Comparison of ENCODE assay signal across 8 cellular contexts in genomic region chr17:58691701-58692238, GRCh38. TPM values are rescaled to one million over a fixed set of nuclear protein-coding genes. Genes with fewer than 3 reads are reported as not detected.
DNase-seq lines count a peak whose midpoint lies in the region; ATAC-seq, FAIRE-seq and TF ChIP-seq lines count a peak whose summit lies in the region.

Gene TEX14, minus strand, starts transcription at chr17:58692045. Its CDS starts 40,044 bp downstream, at chr17:58652001.

- H3K36me3 ChIP-seq in GM12878 (ENCODE audit: control insufficient read depth in 2 of 2, insufficient read depth in 2 of 2, low read length in 1 of 2) (no peaks in the 10 kb centered on the region; a peak in 1 of 4 replicates), uterus (no peaks in the 10 kb centered on the region)

- H3K4me1 ChIP-seq in GM12878 (ENCODE audit: control insufficient read depth, insufficient read depth, low read length), result no peaks in the 10 kb centered on the region; the same call in none of the 2 replicates
- H3K4me1 ChIP-seq in uterus, result no peaks in the 10 kb centered on the region

- POLR2A ChIA-PET in GM12878 (lab: Charles Lee), result interaction anchor here (0.5 to 2.5 kb wide), 6 partner anchors 11 to 248 kb away, joined by 3 to 24 read pairs (median 4); no protein-coding TSS in a partner anchor

- 90% methylated on average over 16 of the region's 19 CpGs for WGBS in GM12878 (ENCODE audit: insufficient coverage, insufficient replicate concordance, low lambda C conversion rate, missing lambda C conversion rate)

- no peak for TF ChIP-seq RAD21 in GM12878 (IDR thresholded peaks at IDR 0.05; ENCODE audit: insufficient read depth, low read depth, low read length)

- H3K4me2 ChIP-seq in GM12878 (ENCODE audit: control insufficient read depth, insufficient read depth), result peak within 1 kb of the TSS; percentile 77

- peaks cover 38% of the 10 kb centered on the region for H3K79me2 ChIP-seq in GM12878 (ENCODE audit: control insufficient read depth, insufficient read depth, low read length)

- no TSS peak for BruUV-seq in GM12878 (replicated peaks; lab: Mats Ljungman, UMichigan)

- FAIRE-seq in GM12878 (lab: Jason Lieb, UNC), result no peak

- peak within 1 kb of the TSS; percentile 94 for H2AFZ ChIP-seq in GM12878 (ENCODE audit: control insufficient read depth, low read depth, low read length)

- no peak for ATAC-seq in GM12878
- ATAC-seq in memory B cell (ENCODE audit: low read depth), result no peak
- ATAC-seq in GM19395 (IDR thresholded peaks at IDR 0.05; ENCODE audit: unreplicated experiment), result no peak
- ATAC-seq in GM21723 (IDR thresholded peaks at IDR 0.05; ENCODE audit: unreplicated experiment), result no peak

- H3K27ac Mint-ChIP-seq in activated naive CD4-positive, alpha-beta T cell treated with anti-CD3 and anti-CD28 coated beads, Interleukin-2, amount 50 U/mL, for 24 hours, result peak within 1 kb of the TSS; percentile 90
- H3K27ac Mint-ChIP-seq in memory B cell, result peak within 1 kb of the TSS; percentile 94

- H3K27me3 Mint-ChIP-seq in activated naive CD4-positive, alpha-beta T cell treated with anti-CD3 and anti-CD28 coated beads, Interleukin-2, amount 50 U/mL, for 24 hours, result no peaks in the 10 kb centered on the region
- H3K27me3 Mint-ChIP-seq in memory B cell, result no peaks in the 10 kb centered on the region

- H3K9me3 Mint-ChIP-seq in activated naive CD4-positive, alpha-beta T cell treated with anti-CD3 and anti-CD28 coated beads, Interleukin-2, amount 50 U/mL, for 24 hours, result no peaks in the 10 kb centered on the region
- H3K9me3 Mint-ChIP-seq in memory B cell, result no peaks in the 10 kb centered on the region

- H3K4me3 Mint-ChIP-seq in activated naive CD4-positive, alpha-beta T cell treated with anti-CD3 and anti-CD28 coated beads, Interleukin-2, amount 50 U/mL, for 24 hours, result peak within 1 kb of the TSS; percentile 95
- peak within 1 kb of the TSS; percentile 94 for H3K4me3 Mint-ChIP-seq in memory B cell

- peaks cover 5% of the 10 kb centered on the region for H3K36me3 Mint-ChIP-seq in activated naive CD4-positive, alpha-beta T cell treated with anti-CD3 and anti-CD28 coated beads, Interleukin-2, amount 50 U/mL, for 24 hours
- H3K36me3 Mint-ChIP-seq in memory B cell, result peaks cover 8% of the 10 kb centered on the region

- no peak for TF ChIP-seq EP300 in GM12878 (IDR thresholded peaks at IDR 0.05; ENCODE audit: borderline replicate concordance in 1 of 2, control insufficient read depth in 1 of 2, low read depth in 2 of 2, low read length in 2 of 2)

- in situ Hi-C loops in GM12878 (cut with MboI), result no loop called here

- H3K4me1 Mint-ChIP-seq in activated naive CD4-positive, alpha-beta T cell treated with anti-CD3 and anti-CD28 coated beads, Interleukin-2, amount 50 U/mL, for 24 hours, result peaks cover 24% of the 10 kb centered on the region
- peaks cover 17% of the 10 kb centered on the region for H3K4me1 Mint-ChIP-seq in memory B cell

- H3K9me3 ChIP-seq in GM12878 (replicated peaks; ENCODE audit: control insufficient read depth, insufficient read depth, low read length), result no peaks in the 10 kb centered on the region; the same call in 2 of the 3 replicates
- no peaks in the 10 kb centered on the region for H3K9me3 ChIP-seq in uterus

- RAD21 ChIA-PET in GM12878 (lab: Charles Lee; ENCODE audit: unreplicated experiment), result interaction anchor here (1.1 to 2.7 kb wide), 3 partner anchors 10 to 19 kb away, joined by 3 to 13 read pairs (median 6); no protein-coding TSS in a partner anchor

- CTCF ChIA-PET in GM12878 (lab: Yijun Ruan, JAX), result interaction anchor here (1.8 to 2.0 kb wide), 2 partner anchors 19 to 173 kb away, joined by 7 to 8 read pairs; no protein-coding TSS in a partner anchor

- H3K27ac ChIP-seq in GM12878 (ENCODE audit: control insufficient read depth, insufficient read depth), result peak within 1 kb of the TSS; percentile 96
- H3K27ac ChIP-seq in uterus, result peak within 1 kb of the TSS; percentile 77 to 84

- TF ChIP-seq POLR2A in GM12878 (IDR thresholded peaks at IDR 0.05; ENCODE audit: low read depth, low read length) (no peak), uterus (IDR thresholded peaks at IDR 0.05) (no peak)

- SMC1A ChIA-PET in GM12878 (lab: Charles Lee; ENCODE audit: uncharacterized antibody, unreplicated experiment), result interaction anchor here (0.7 to 3.2 kb wide), 5 partner anchors 12 to 107 kb away, joined by 3 to 17 read pairs (median 4); no protein-coding TSS in a partner anchor

- no peak for TF ChIP-seq CTCF in GM12878 (IDR thresholded peaks at IDR 0.05 in 2 of 3, conservative IDR thresholded peaks at IDR 0.05 in 1 of 3; ENCODE audit: control insufficient read depth in 2 of 3, extremely low read depth in 1 of 3, insufficient read depth in 1 of 3, low read depth in 3 of 3, low read length in 3 of 3)
- no peak for TF ChIP-seq CTCF in uterus (IDR thresholded peaks at IDR 0.05)

- DNase-seq in activated naive CD4-positive, alpha-beta T cell (lab: John Stamatoyannopoulos, UW), result no peak
- DNase-seq in GM12878 (ENCODE audit: low read depth, low spot score) (no peak), memory B cell (ENCODE audit: low spot score in 2 of 2) (no peak), uterus (peak; percentile 14 to 16), NCI-H82 (lab: John Stamatoyannopoulos, UW) (no peak)

- intact Hi-C loops in GM12878 (cut with micrococcal nuclease; ENCODE audit: unreplicated experiment) (no loop called here), uterus (cut with DNase I; ENCODE audit: low total_unique reads) (loop anchor here (10.0 kb wide), 1 partner anchor 167 kb away; no protein-coding TSS in a partner anchor)

- H3K9ac ChIP-seq in GM12878 (ENCODE audit: control insufficient read depth, insufficient read depth, low read length), result peak within 1 kb of the TSS; percentile 87

- H4K20me1 ChIP-seq in GM12878 (ENCODE audit: control insufficient read depth, insufficient read depth), result no peaks in the 10 kb centered on the region

- H3K4me3 ChIP-seq in GM12878 (peak within 1 kb of the TSS; percentile 66), uterus (peak within 1 kb of the TSS; percentile 57 to 66)

- H3K27me3 ChIP-seq in GM12878 (replicated peaks in 1 of 2; ENCODE audit: control insufficient read depth in 2 of 2, insufficient read depth in 2 of 2, low read length in 1 of 2) (no peaks in the 10 kb centered on the region), uterus (no peaks in the 10 kb centered on the region)

TF ChIP-seq in GM12878, 131 proteins besides CTCF, POLR2A, EP300 and RAD21 (continues in another document):
- TF ChIP-seq HCFC1 (IDR thresholded peaks at IDR 0.05; ENCODE audit: low read length) (no peak), SUZ12 (IDR thresholded peaks at IDR 0.05; ENCODE audit: unreplicated experiment) (no peak), MEF2A (IDR thresholded peaks at IDR 0.05; ENCODE audit: insufficient read depth, low read depth, low read length) (no peak), ZBTB33 (IDR thresholded peaks at IDR 0.05) (no peak), ELK1 (IDR thresholded peaks at IDR 0.05; ENCODE audit: low read depth, low read length) (no peak), IRF3 (IDR thresholded peaks at IDR 0.05) (no peak)

RNA-seq across cellular contexts. Expression of gene TEX14, which starts in this region (rescaled TPM):
- total RNA-seq in GM12878 (2013; cell fraction: nucleolus; rRNA removed), result 1.1 and 1.2 TPM in 2 replicates
- total RNA-seq in GM12878 (2014; rRNA removed) (0.60 and 1.3 TPM in 2 replicates), GM12878 (2014; rRNA removed; fragmentation: Illumina TruSeq; extraction: Trizol) (0.60 and 0.85 TPM in 2 replicates), GM12878 (2021) (0.37 and 0.46 TPM in 2 replicates), uterus (under 1 TPM in 3 of 4 donors, not detected in 1; 0.28 to 0.55 (median 0.29) TPM)
- polyA plus RNA-seq in GM12878 (2011; ENCODE audit: low read depth), result 0.43 TPM
- polyA plus RNA-seq in GM12878 (2011; rRNA removed) (0.26 and 0.29 TPM in 2 replicates), GM12878 (2014; fragmentation: Illumina TruSeq; extraction: Trizol) (1.2 and 1.8 TPM in 2 replicates), GM12878 (2014; fragmentation: Nextera tagmentation; extraction: Ambion mirVana) (under 1 TPM; 0.53 to 0.79 TPM), GM12878 (2014; rRNA removed) (0.81 and 1.2 TPM in 2 replicates), GM12878 (2016; fragmentation: Nextera tagmentation; extraction: Ambion mirVana) (under 1 TPM; 0.15 to 0.25 TPM)
- polyA plus RNA-seq in GM12878 (2011; cell fraction: cytosol; rRNA removed), result 0.24 and 0.45 TPM in 2 replicates
- polyA plus RNA-seq in GM12878 (2011; cell fraction: nucleus; rRNA removed), result 0.37 and 0.58 TPM in 2 replicates
- polyA plus RNA-seq in GM12878 (2012), result 0.49 and 0.62 TPM in 2 replicates
- polyA minus RNA-seq in GM12878 (2011; rRNA and poly(A)+ RNA removed), result 0.22 and 0.26 TPM in 2 replicates
- not detected in 2 replicates for polyA minus RNA-seq in GM12878 (2011; cell fraction: cytosol; rRNA and poly(A)+ RNA removed)
- polyA minus RNA-seq in GM12878 (2011; cell fraction: nucleus; rRNA and poly(A)+ RNA removed), result 0.12 TPM in 1 of 2 replicates, not detected in the other

Comparison
In these comparisons a context has a peak if more than half of its experiments do, and no peak if none do; other contexts are left out.
1. Peak in DNase-seq, H3K4me3 ChIP-seq and H3K27ac ChIP-seq in uterus; RNA of the gene not detected or under 1 TPM.